ENCODE assay signal across 11 cellular contexts in the genomic region with DNA sequence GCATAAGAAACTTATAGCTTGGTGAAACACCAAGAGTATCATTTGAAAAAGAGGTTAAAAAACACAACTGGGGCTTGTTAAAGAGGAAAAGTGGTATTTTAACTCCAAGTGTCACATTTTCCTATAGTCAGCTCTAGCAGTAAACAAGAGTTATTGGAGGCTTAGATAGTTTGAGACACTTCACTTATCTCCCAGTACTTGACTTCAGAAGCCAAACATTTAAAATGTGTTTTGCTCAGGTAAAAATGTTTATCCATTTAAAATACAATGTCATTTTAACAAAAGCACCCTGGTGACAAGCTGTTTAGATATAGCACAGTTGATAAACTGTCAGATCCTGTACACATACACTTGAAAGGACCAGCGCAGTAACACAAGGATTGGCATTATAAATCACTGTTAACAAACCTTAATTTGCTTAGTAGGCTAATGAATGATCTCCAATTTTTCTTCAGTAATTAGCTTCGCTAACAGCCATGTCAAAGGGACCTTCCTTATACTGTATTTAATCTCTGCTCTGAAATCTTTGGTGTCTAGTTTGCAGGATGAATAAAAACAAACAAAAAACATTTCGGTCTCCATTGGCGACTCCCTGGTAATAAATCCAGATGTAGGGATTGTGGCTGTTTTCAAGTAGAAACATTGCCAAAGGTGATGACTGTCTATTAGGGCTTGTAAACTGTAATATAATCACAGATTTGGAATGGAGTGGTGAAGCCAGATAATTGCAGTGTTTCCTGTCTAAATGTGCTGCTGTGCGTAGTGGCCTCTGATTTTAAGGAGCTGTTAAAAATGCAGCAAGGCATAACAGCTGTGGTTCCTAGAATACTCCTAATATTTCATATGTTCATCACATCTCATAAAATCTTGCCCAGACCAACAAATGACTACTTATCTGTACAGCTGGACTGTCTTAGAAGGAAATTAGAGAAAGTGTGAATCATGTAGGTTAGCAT.
DNase-seq lines count a peak whose midpoint lies in the region; ATAC-seq lines count a peak whose summit lies in the region.
"Had no signal": no experiment of that assay in that cellular context is flagged by ENCODE, and none has a peak within 500 bp of the region (broad histone marks: within the 10 kb centered on the region; RNA-seq: fewer than 3 reads in every experiment).

No MANE protein-coding gene starts in this region.

- ATAC-seq in HG02798 (IDR thresholded peaks at IDR 0.05; ENCODE audit: poor library complexity, unreplicated experiment), result no peak
- ATAC-seq in HG03457 (IDR thresholded peaks at IDR 0.05; ENCODE audit: unreplicated experiment), result no peak
- ATAC-seq: natural killer cell, T-cell had no signal

- peak; percentile 78 for DNase-seq in GM04504 (ENCODE audit: low read depth)
- DNase-seq in NCI-H2081 treated with DMSO at 0.1 percent for 48 hours (lab: John Stamatoyannopoulos, UW), result peak; percentile 80
- DNase-seq in astrocyte of the hippocampus (ENCODE audit: low read depth, low spot score), result peak; percentile 9
- peak; percentile 62 for DNase-seq in skeletal muscle cell (ENCODE audit: low read depth)
- no peak for DNase-seq in activated effector memory CD4-positive, alpha-beta T cell treated with Interleukin-2 at 50 U/mL for 16 hours
- DNase-seq: activated T-cell treated with anti-CD3 and anti-CD28 coated beads, Interleukin-2, amount 50 U/mL, for 24 hours; natural killer cell; small intestine; T-cell had no signal

- H3K4me3 ChIP-seq in skeletal muscle cell (ENCODE audit: low read depth, low read length), result no peak overlapping the region
